Comparison of ENCODE assay signal across 9 cellular contexts in genomic region chr7:131111081-131111576, GRCh38.
DNase-seq lines count a peak whose midpoint lies in the region; ATAC-seq, FAIRE-seq and TF ChIP-seq lines count a peak whose summit lies in the region.
"Had no signal": no experiment of that assay in that cellular context is flagged by ENCODE, and none has a peak within 500 bp of the region (broad histone marks: within the 10 kb centered on the region; RNA-seq: fewer than 3 reads in every experiment).

No MANE protein-coding gene starts in this region.

- H4K20me1 ChIP-seq in endothelial cell of umbilical vein (replicated peaks; ENCODE audit: control insufficient read depth, extremely low read depth, insufficient read depth, low read length): no peaks in the 10 kb centered on the region

- H3K27me3 ChIP-seq in CD8-positive, alpha-beta T cell (ENCODE audit: insufficient read depth, low read length): no peaks in the 10 kb centered on the region
- H3K27me3 ChIP-seq in HL-60 (ENCODE audit: insufficient read depth, poor library complexity, severe bottlenecking) (no peaks in the 10 kb centered on the region), endothelial cell of umbilical vein (ENCODE audit: control insufficient read depth in 2 of 2, insufficient read depth in 2 of 2, low read length in 2 of 2) (no peaks in the 10 kb centered on the region)

- no peaks in the 10 kb centered on the region for H3K9me3 ChIP-seq in CD8-positive, alpha-beta T cell (ENCODE audit: low read length)
- H3K9me3 ChIP-seq in endothelial cell of umbilical vein (replicated peaks; ENCODE audit: control insufficient read depth, insufficient read depth, low read length): no peaks in the 10 kb centered on the region

- peaks cover 24% of the 10 kb centered on the region for H3K36me3 Mint-ChIP-seq in CD8-positive, alpha-beta T cell
- H3K36me3 Mint-ChIP-seq in naive B cell: peaks cover 4 to 22% of the 10 kb centered on the region in 2 donors

- peak overlapping the region; percentile 18 for H3K4me3 ChIP-seq in CD8-positive, alpha-beta T cell (ENCODE audit: low read depth, low read length)
- H3K4me3 ChIP-seq in HL-60 (replicated peaks; ENCODE audit: insufficient read depth, low read length) (0 out of 2 replicates have a peak overlapping the region, but pooled peaks have one; percentile 1), endothelial cell of umbilical vein (replicated peaks in 1 of 3; ENCODE audit: insufficient read depth in 1 of 3, low read depth in 1 of 3, low read length in 3 of 3) (peak overlapping the region in 2 of 3 experiments; percentile 51 to 85)

- POLR2A ChIA-PET in CD8-positive, alpha-beta T cell (lab: Charles Lee): interaction anchor here (1.2 kb wide), 2 partner anchors 12 to 126 kb away, joined by 3 read pairs; no protein-coding TSS in a partner anchor
- POLR2A ChIA-PET in endothelial cell of umbilical vein (lab: Charles Lee): no interaction called here

- H3K27me3 Mint-ChIP-seq in CD8-positive, alpha-beta T cell (ENCODE audit: low read depth): no peaks in the 10 kb centered on the region
- peaks cover 0 to 5% (median 0%) of the 10 kb centered on the region in 3 donors for H3K27me3 Mint-ChIP-seq in naive B cell

- peaks cover 43% of the 10 kb centered on the region for H3K4me1 Mint-ChIP-seq in CD8-positive, alpha-beta T cell (ENCODE audit: low read depth)
- peaks cover 44 to 46% (median 46%) of the 10 kb centered on the region in 3 donors for H3K4me1 Mint-ChIP-seq in naive B cell

- no peak overlapping the region for H2AFZ ChIP-seq in endothelial cell of umbilical vein (ENCODE audit: low read depth, low read length)

- H3K36me3 ChIP-seq in CD8-positive, alpha-beta T cell (ENCODE audit: insufficient read depth, low read length): no peaks in the 10 kb centered on the region
- H3K36me3 ChIP-seq in endothelial cell of umbilical vein (ENCODE audit: control insufficient read depth in 2 of 2, extremely low read depth in 1 of 2, insufficient read depth in 2 of 2, low read length in 2 of 2): no peaks in the 10 kb centered on the region

- peak overlapping the region; percentile 14 for H3K27ac ChIP-seq in CD8-positive, alpha-beta T cell (ENCODE audit: low read depth, low read length)
- H3K27ac ChIP-seq in HL-60 (replicated peaks): peak overlapping the region; percentile 47
- H3K27ac ChIP-seq in endothelial cell of umbilical vein (ENCODE audit: insufficient read depth, low read depth, low read length): peak overlapping the region; percentile 98

- peaks cover 8% of the 10 kb centered on the region for H3K79me2 ChIP-seq in endothelial cell of umbilical vein (ENCODE audit: control insufficient read depth, insufficient read depth, low read length)

- TF ChIP-seq POLR2A in endothelial cell of umbilical vein (IDR thresholded peaks at IDR 0.05; ENCODE audit: low read depth, low read length): no peak

- no peak for TF ChIP-seq CTCF in CD8-positive, alpha-beta T cell (IDR thresholded peaks at IDR 0.05)
- no peak for TF ChIP-seq CTCF in HL-60 (IDR thresholded peaks at IDR 0.05; ENCODE audit: insufficient read depth, low read length)
- TF ChIP-seq CTCF in endothelial cell of umbilical vein (IDR thresholded peaks at IDR 0.05; ENCODE audit: extremely low read depth in 1 of 2, insufficient read depth in 1 of 2, low read depth in 1 of 2, low read length in 2 of 2): no peak

- peak; percentile 83 for FAIRE-seq in endothelial cell of umbilical vein (lab: Jason Lieb, UNC)
- FAIRE-seq: TTC549 had no signal

- H3K4me2 ChIP-seq in endothelial cell of umbilical vein (ENCODE audit: insufficient read depth, low read length): peak overlapping the region; percentile 98

- H3K27ac Mint-ChIP-seq in CD8-positive, alpha-beta T cell: peak overlapping the region; percentile 33
- peak overlapping the region; percentile 78 to 100 (median 94) for H3K27ac Mint-ChIP-seq in naive B cell

- H3K9me1 ChIP-seq in endothelial cell of umbilical vein (replicated peaks; ENCODE audit: control insufficient read depth, extremely low read depth, insufficient read depth, low read length): no peaks in the 10 kb centered on the region

- dilution Hi-C loops in endothelial cell of umbilical vein (cut with MboI; ENCODE audit: extremely low pct_ligation_motif_present, low sequenced_read_pairs): no loop called here

- intact Hi-C loops in CD8-positive, alpha-beta T cell (cut with DNase I, micrococcal nuclease): loop anchor here (2.0 to 5.0 kb wide), 2 partner anchors 36 to 78 kb away; no protein-coding TSS in a partner anchor
- intact Hi-C loops in endothelial cell of umbilical vein (cut with micrococcal nuclease): loop anchor here (1.0 to 2.0 kb wide), 3 partner anchors 124 to 370 kb away; partner anchors contain the start of gene MKLN1

- CTCF ChIA-PET in CD8-positive, alpha-beta T cell (lab: Charles Lee): interaction anchor here (1.1 kb wide), 1 partner anchor 52 kb away, joined by 3 read pairs; no protein-coding TSS in a partner anchor
- CTCF ChIA-PET in endothelial cell of umbilical vein (lab: Charles Lee): interaction anchor here (2.6 to 2.8 kb wide), 3 partner anchors 13 to 192 kb away, joined by 6 to 12 read pairs (median 7); no protein-coding TSS in a partner anchor

- H3K9me3 Mint-ChIP-seq in CD8-positive, alpha-beta T cell: no peaks in the 10 kb centered on the region
- H3K9me3 Mint-ChIP-seq in naive B cell: peaks cover 0 to 4% (median 1%) of the 10 kb centered on the region in 7 donors

- peaks cover 29% of the 10 kb centered on the region for H3K4me1 ChIP-seq in CD8-positive, alpha-beta T cell (ENCODE audit: insufficient read depth, low read length)
- H3K4me1 ChIP-seq in endothelial cell of umbilical vein (ENCODE audit: control insufficient read depth, extremely low read depth, insufficient read depth, low read length): peaks cover 34% of the 10 kb centered on the region

- no peak for ATAC-seq in CD8-positive, alpha-beta T cell
- ATAC-seq in naive B cell (ENCODE audit: low read depth in 2 of 2) (peak; percentile 20 to 24), GM18520 (IDR thresholded peaks at IDR 0.05; ENCODE audit: unreplicated experiment) (no peak)

- peak overlapping the region; percentile 98 for H3K9ac ChIP-seq in endothelial cell of umbilical vein (replicated peaks; ENCODE audit: extremely low read depth, insufficient read depth, low read length)

- peak in 1 of 7 experiments; percentile 28 for DNase-seq in CD8-positive, alpha-beta T cell
- DNase-seq in HL-60 (ENCODE audit: low read depth in 1 of 2, low spot score in 1 of 2) (peak in 1 of 2 experiments; percentile 42), SKM-1 (lab: John Stamatoyannopoulos, UW; ENCODE audit: unreplicated experiment) (peak; percentile 52), endothelial cell of umbilical vein (ENCODE audit: low read depth, low spot score) (peak; percentile 91), naive B cell (peak; percentile 69), NK-92 (lab: John Stamatoyannopoulos, UW; ENCODE audit: unreplicated experiment) (no peak), OCI-M2 (lab: John Stamatoyannopoulos, UW; ENCODE audit: unreplicated experiment) (no peak)

- BruUV-seq in endothelial cell of umbilical vein (replicated peaks; lab: Mats Ljungman, UMichigan): no TSS peak

- H3K4me3 Mint-ChIP-seq in CD8-positive, alpha-beta T cell: peak overlapping the region; percentile 88
- H3K4me3 Mint-ChIP-seq in naive B cell: peak overlapping the region; percentile 79 to 99 (median 92)

TF ChIP-seq in endothelial cell of umbilical vein, 7 proteins besides CTCF, POLR2A, EP300 and RAD21:
- peak; percentile 61 for TF ChIP-seq JUN (IDR thresholded peaks at IDR 0.05; ENCODE audit: borderline replicate concordance, insufficient read depth, insufficient read length, low read depth)
- peak; percentile 17 for TF ChIP-seq FOS (IDR thresholded peaks at IDR 0.05; ENCODE audit: borderline replicate concordance, insufficient read depth, low read length)
- no peak for TF ChIP-seq MYC (IDR thresholded peaks at IDR 0.05; ENCODE audit: low read depth, low read length)
- no peak for TF ChIP-seq POLR2AphosphoS5 (IDR thresholded peaks at IDR 0.05; ENCODE audit: insufficient read depth, low read depth, low read length)
- TF ChIP-seq GATA2 (IDR thresholded peaks at IDR 0.05; ENCODE audit: insufficient read depth, insufficient read length, low read depth, low read length): no peak
- no peak for TF ChIP-seq MAX (IDR thresholded peaks at IDR 0.05; ENCODE audit: insufficient read depth, insufficient read length)
- TF ChIP-seq EZH2 (IDR thresholded peaks at IDR 0.05; ENCODE audit: borderline replicate concordance, low read depth, low read length, severe bottlenecking): no peak

Comparison
In these comparisons a context has a peak if more than half of its experiments do, and no peak if none do; other contexts are left out.
1. ATAC-seq: peak in naive B cell (2 of 2); none in CD8-positive, alpha-beta T cell (single experiment) and GM18520 (single experiment).
2. DNase-seq: peak in SKM-1 (single experiment), endothelial cell of umbilical vein (single experiment) and naive B cell (single experiment); none in NK-92 (single experiment) and OCI-M2 (single experiment).
3. H3K27ac ChIP-seq: peak in every context shown above with its lines; median percentile 98 in endothelial cell of umbilical vein; 47 in HL-60; 14 in CD8-positive, alpha-beta T cell.
4. H3K4me3 ChIP-seq: peak in every context shown above with its lines; median percentile 68 in endothelial cell of umbilical vein; 18 in CD8-positive, alpha-beta T cell; 1 in HL-60.